ENCODE assay signal across 8 cellular contexts in the genomic region with DNA sequence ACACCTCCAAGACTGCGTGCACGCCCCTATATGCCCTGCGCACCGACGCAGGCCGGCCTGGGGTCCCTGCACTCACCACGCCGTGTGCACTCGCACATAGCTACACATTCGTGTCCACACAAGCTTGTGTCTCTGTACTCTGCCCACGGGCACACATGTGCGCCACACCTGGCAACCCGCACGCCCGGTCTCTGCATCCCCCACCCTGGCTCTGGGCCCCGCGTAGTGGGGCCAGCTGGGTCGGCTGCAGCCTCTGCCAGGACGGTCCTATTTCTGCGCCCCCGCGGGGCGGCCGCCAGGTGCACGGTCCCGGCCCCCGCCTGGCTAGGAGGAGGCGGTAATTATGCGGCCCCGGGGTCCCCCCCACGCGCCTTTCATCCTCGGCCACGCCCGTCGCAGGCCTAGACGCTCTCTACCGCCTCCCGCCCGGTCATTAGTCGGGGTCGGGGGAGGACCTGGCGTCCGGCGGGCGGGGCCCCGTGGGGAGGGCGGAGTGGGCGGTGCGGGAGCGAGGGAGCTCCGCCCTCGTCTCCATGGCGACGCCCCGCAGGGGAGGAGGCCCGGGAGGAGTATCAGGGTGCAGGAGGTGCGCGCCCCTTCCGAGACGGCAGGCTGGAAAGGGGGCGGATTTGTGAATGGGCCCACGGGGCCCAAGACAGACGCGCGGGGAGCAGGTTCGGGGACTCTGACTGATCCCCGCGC. TPM values are rescaled to one million over a fixed set of nuclear protein-coding genes. Genes with fewer than 3 reads are reported as not detected.
DNase-seq lines count a peak whose midpoint lies in the region; ATAC-seq and TF ChIP-seq lines count a peak whose summit lies in the region.

No MANE protein-coding gene starts in this region.

- H3K36me3 Mint-ChIP-seq in activated T-cell treated with anti-CD3 and anti-CD28 coated beads, Interleukin-2, amount 50 U/mL, for 4 hours (ENCODE audit: insufficient read depth): peaks cover 10% of the 10 kb centered on the region
- peaks cover 19% of the 10 kb centered on the region for H3K36me3 Mint-ChIP-seq in stimulated activated naive CD8-positive, alpha-beta T cell treated with anti-CD3 and anti-CD28 coated beads, Interleukin-15, Interleukin-2, amounts not matched to agents 100 ng/mL and 50 ng/mL, for 24 hours (ENCODE audit: low read depth)

- H3K9me3 ChIP-seq in OCI-LY7 (ENCODE audit: low read length) (no peaks in the 10 kb centered on the region), muscle layer of duodenum (ENCODE audit: control insufficient read depth in 1 of 2, low read length in 2 of 2) (no peaks in the 10 kb centered on the region)

- peak overlapping the region; percentile 97 for H3K4me2 ChIP-seq in OCI-LY7 (ENCODE audit: low read length)

- H2AFZ ChIP-seq in OCI-LY7 (ENCODE audit: low read length): peak overlapping the region; percentile 32; the same call in 1 of the 2 replicates

- peaks cover 23% of the 10 kb centered on the region for H3K36me3 ChIP-seq in OCI-LY7 (ENCODE audit: insufficient read depth, low read length)
- peaks cover 6% of the 10 kb centered on the region in 2 donors for H3K36me3 ChIP-seq in muscle layer of duodenum (ENCODE audit: control insufficient read depth in 1 of 2, insufficient read depth in 2 of 2, low read length in 2 of 2)

- peaks cover 36% of the 10 kb centered on the region for H3K79me2 ChIP-seq in OCI-LY7 (ENCODE audit: insufficient read depth, low read depth, low read length)

- peaks cover 75% of the 10 kb centered on the region for H3K4me1 ChIP-seq in OCI-LY7 (ENCODE audit: insufficient read depth, low read length, poor library complexity, severe bottlenecking)
- H3K4me1 ChIP-seq in muscle layer of duodenum (ENCODE audit: control insufficient read depth in 1 of 2, insufficient read depth in 2 of 2, low read length in 2 of 2): peaks cover 24 to 69% of the 10 kb centered on the region in 2 donors

- H3K27ac ChIP-seq in OCI-LY7 (ENCODE audit: low read depth, low read length, poor library complexity, severe bottlenecking) (peak overlapping the region; percentile 93), muscle layer of duodenum (ENCODE audit: low read length) (peak overlapping the region; percentile 63)

- H4K20me1 ChIP-seq in OCI-LY7 (ENCODE audit: insufficient read depth, low read length): peaks cover 3% of the 10 kb centered on the region; the same call in 1 of the 2 replicates

- H3K27me3 Mint-ChIP-seq in activated T-cell treated with anti-CD3 and anti-CD28 coated beads, Interleukin-2, amount 50 U/mL, for 4 hours (ENCODE audit: low read depth): no peaks in the 10 kb centered on the region
- no peaks in the 10 kb centered on the region for H3K27me3 Mint-ChIP-seq in stimulated activated naive CD8-positive, alpha-beta T cell treated with anti-CD3 and anti-CD28 coated beads, Interleukin-15, Interleukin-2, amounts not matched to agents 100 ng/mL and 50 ng/mL, for 24 hours

- H3K4me3 ChIP-seq in OCI-LY7 (ENCODE audit: low read depth, low read length, poor library complexity, severe bottlenecking) (peak overlapping the region; percentile 82), muscle layer of duodenum (ENCODE audit: low read depth in 1 of 2, low read length in 2 of 2) (peak overlapping the region; percentile 16 to 61)

- DNase-seq in AG08395 (ENCODE audit: low spot score) (peak; percentile 90), OCI-LY7 (ENCODE audit: low spot score) (peak; percentile 93)
- peak; percentile 76 for DNase-seq in activated T-cell treated with anti-CD3 and anti-CD28 coated beads, Interleukin-2, amount 50 U/mL, for 4 hours

- no peaks in the 10 kb centered on the region for H3K9me2 ChIP-seq in OCI-LY7 (ENCODE audit: insufficient read depth, low read length)

- no peak for TF ChIP-seq CTCF in OCI-LY7 (conservative IDR thresholded peaks at IDR 0.05; ENCODE audit: low read length)

- intact Hi-C loops in OCI-LY7 (cut with micrococcal nuclease; ENCODE audit: unreplicated experiment): loop anchor here (1.0 to 10.0 kb wide), 3 partner anchors 17 to 381 kb away; a partner anchor contains a TSS

- H3K4me1 Mint-ChIP-seq in activated T-cell treated with anti-CD3 and anti-CD28 coated beads, Interleukin-2, amount 50 U/mL, for 4 hours (ENCODE audit: low read depth): peaks cover 63% of the 10 kb centered on the region
- H3K4me1 Mint-ChIP-seq in stimulated activated naive CD8-positive, alpha-beta T cell treated with anti-CD3 and anti-CD28 coated beads, Interleukin-15, Interleukin-2, amounts not matched to agents 100 ng/mL and 50 ng/mL, for 24 hours (ENCODE audit: low read depth): peaks cover 76% of the 10 kb centered on the region

- no peaks in the 10 kb centered on the region for H3K27me3 ChIP-seq in muscle layer of duodenum (ENCODE audit: low read depth, low read length)

- CTCF ChIA-PET in OCI-LY7 (lab: Charles Lee; ENCODE audit: unreplicated experiment): interaction anchor here (0.6 to 1.7 kb wide), 2 partner anchors 15 to 22 kb away, joined by 3 to 24 read pairs; no protein-coding TSS in a partner anchor

- no TSS peak for BruUV-seq in OCI-LY7 (replicated peaks; lab: Mats Ljungman, UMichigan)

- no peaks in the 10 kb centered on the region for H3K9me3 Mint-ChIP-seq in activated T-cell treated with anti-CD3 and anti-CD28 coated beads, Interleukin-2, amount 50 U/mL, for 4 hours
- no peaks in the 10 kb centered on the region for H3K9me3 Mint-ChIP-seq in stimulated activated naive CD8-positive, alpha-beta T cell treated with anti-CD3 and anti-CD28 coated beads, Interleukin-15, Interleukin-2, amounts not matched to agents 100 ng/mL and 50 ng/mL, for 24 hours

- ATAC-seq in GM18867 (IDR thresholded peaks at IDR 0.05; ENCODE audit: unreplicated experiment) (peak; percentile 34), HG03442 (IDR thresholded peaks at IDR 0.05; ENCODE audit: unreplicated experiment) (peak; percentile 28), esophagus mucosa (peak; percentile 54)
- ATAC-seq in activated T-cell treated with anti-CD3 and anti-CD28 coated beads, Interleukin-2, amount 50 U/mL, for 4 hours: peak; percentile 15 to 18

- POLR2A ChIA-PET in OCI-LY7 (lab: Charles Lee): interaction anchor here (1.0 to 1.4 kb wide), 2 partner anchors 9 to 22 kb away, joined by 3 to 4 read pairs; a partner anchor contains a TSS

- peak overlapping the region; percentile 27 for H3K4me3 Mint-ChIP-seq in activated T-cell treated with anti-CD3 and anti-CD28 coated beads, Interleukin-2, amount 50 U/mL, for 4 hours
- peak overlapping the region; percentile 57 for H3K4me3 Mint-ChIP-seq in stimulated activated naive CD8-positive, alpha-beta T cell treated with anti-CD3 and anti-CD28 coated beads, Interleukin-15, Interleukin-2, amounts not matched to agents 100 ng/mL and 50 ng/mL, for 24 hours

- H3K27ac Mint-ChIP-seq in stimulated activated naive CD8-positive, alpha-beta T cell treated with anti-CD3 and anti-CD28 coated beads, Interleukin-15, Interleukin-2, amounts not matched to agents 100 ng/mL and 50 ng/mL, for 24 hours: peak overlapping the region; percentile 71

RNA-seq across cellular contexts. Expression of a gene that starts 2.9 kb away (rescaled TPM):
- 278 and 287 TPM in 2 replicates for total RNA-seq in OCI-LY7 (2014; rRNA removed; shearing (Covaris generic))
- total RNA-seq in OCI-LY7 (2022): 309 and 321 TPM in 2 replicates
- total RNA-seq in activated T-cell treated with anti-CD3 and anti-CD28 coated beads, Interleukin-2, amount 50 U/mL, for 4 hours: 100 to 1,000 TPM; 269 to 294 (median 285) TPM
- 172 TPM for total RNA-seq in esophagus mucosa

RNA-seq across cellular contexts. Expression of a gene that starts 9.1 kb away (rescaled TPM):
- 52.6 and 53.2 TPM in 2 replicates for total RNA-seq in OCI-LY7 (2014; rRNA removed; shearing (Covaris generic))
- total RNA-seq in OCI-LY7 (2022) (79.8 and 81.5 TPM in 2 replicates), esophagus mucosa (41.2 TPM)
- 100 to 1,000 TPM; 189 to 199 (median 194) TPM for total RNA-seq in activated T-cell treated with anti-CD3 and anti-CD28 coated beads, Interleukin-2, amount 50 U/mL, for 4 hours

RNA-seq across cellular contexts. Expression of a gene that starts 17.9 kb away (rescaled TPM):
- 11.7 and 20.3 TPM in 2 replicates for total RNA-seq in OCI-LY7 (2014; rRNA removed; shearing (Covaris generic))
- total RNA-seq in OCI-LY7 (2022) (70.9 and 75.8 TPM in 2 replicates), esophagus mucosa (99.3 TPM)
- total RNA-seq in activated T-cell treated with anti-CD3 and anti-CD28 coated beads, Interleukin-2, amount 50 U/mL, for 4 hours: 10 to 100 TPM; 63.2 to 70.0 (median 68.7) TPM

RNA-seq across cellular contexts. Expression of a gene that starts 19.4 kb away (rescaled TPM):
- total RNA-seq in OCI-LY7 (2014; rRNA removed; shearing (Covaris generic)): not detected in 2 replicates
- total RNA-seq in OCI-LY7 (2022) (not detected in 2 replicates), esophagus mucosa (0.40 TPM)
- total RNA-seq in activated T-cell treated with anti-CD3 and anti-CD28 coated beads, Interleukin-2, amount 50 U/mL, for 4 hours: not detected

RNA-seq across cellular contexts. Expression of a gene that starts 24.7 kb away (rescaled TPM):
- 51.8 and 82.1 TPM in 2 replicates for total RNA-seq in OCI-LY7 (2014; rRNA removed; shearing (Covaris generic))
- total RNA-seq in OCI-LY7 (2022): 207 and 266 TPM in 2 replicates
- total RNA-seq in activated T-cell treated with anti-CD3 and anti-CD28 coated beads, Interleukin-2, amount 50 U/mL, for 4 hours: 100 to 1,000 TPM; 259 to 434 (median 312) TPM
- 251 TPM for total RNA-seq in esophagus mucosa

Comparison
In these comparisons a context has a peak if more than half of its experiments do, and no peak if none do; other contexts are left out.
1. Peak in every context shown above with its lines: DNase-seq, ATAC-seq, H3K4me3 ChIP-seq and H3K27ac ChIP-seq.